6 cellular contexts compared by ENCODE assay signal in the genomic region with DNA sequence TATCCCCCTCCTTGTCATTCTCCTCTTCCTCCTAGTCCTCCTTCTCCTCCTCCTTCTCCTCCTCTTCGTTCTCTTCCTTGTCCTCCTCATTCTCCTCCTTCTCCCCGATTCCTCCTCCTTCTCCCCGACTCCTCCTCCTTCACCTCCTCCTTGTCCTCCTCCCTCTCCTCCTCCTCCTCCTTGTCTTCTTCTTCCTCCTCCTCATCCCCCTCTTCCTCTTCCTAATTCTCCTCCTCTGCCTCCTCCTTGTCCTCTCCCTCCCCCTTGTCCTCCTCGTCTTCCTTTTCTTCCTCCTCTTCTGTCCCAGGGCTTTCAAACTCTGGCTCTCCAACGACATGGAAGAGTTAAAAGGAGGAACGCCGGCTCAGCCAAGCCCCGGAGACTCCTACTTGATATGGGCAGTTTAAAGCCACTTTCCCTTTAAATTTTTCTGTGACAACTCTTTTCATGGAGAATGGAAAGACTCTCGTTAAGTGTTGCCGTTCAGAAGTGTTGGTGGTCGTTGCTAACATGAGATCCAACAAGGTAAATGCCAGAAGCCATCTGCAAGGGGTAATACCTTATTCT.
DNase-seq lines count a peak whose midpoint lies in the region; ATAC-seq, FAIRE-seq and TF ChIP-seq lines count a peak whose summit lies in the region.
"Not testable (repeated sequence)": the region's sequence is repeated elsewhere in the genome, so short reads cannot be mapped to it uniquely, and the experiment has no call there.

No MANE protein-coding gene starts in this region.

- H3K27me3 ChIP-seq in K562 (ENCODE audit: control insufficient read depth in 2 of 2, insufficient read depth in 2 of 2, low read length in 2 of 2) = peaks cover 17 to 30% of the 10 kb centered on the region in 2 experiments; a peak in 4 of 5 replicates
- H3K27me3 ChIP-seq in right cardiac atrium (ENCODE audit: control insufficient read depth, insufficient read depth) = not testable (repeated sequence)

- not testable (repeated sequence) for H3K36me3 ChIP-seq in K562 (ENCODE audit: control insufficient read depth, insufficient read depth, low read length)

- not testable (repeated sequence) for H3K4me3 Mint-ChIP-seq in osteocyte (ENCODE audit: unreplicated experiment)

- 7% methylated on average over 2 of the region's 11 CpGs for WGBS in K562 (ENCODE audit: insufficient coverage, low coverage, missing lambda C conversion rate)
- WGBS in right cardiac atrium = 48% methylated on average over 7 of the region's 11 CpGs

- BruUV-seq in K562 (replicated peaks; lab: Mats Ljungman, UMichigan) = not testable (repeated sequence)

- not testable (repeated sequence) for H3K9me3 ChIP-seq in K562 (replicated peaks; ENCODE audit: control insufficient read depth, insufficient read depth, low read depth, low read length); right cardiac atrium (ENCODE audit: control insufficient read depth, low read length)

- H3K4me1 Mint-ChIP-seq in osteocyte (ENCODE audit: unreplicated experiment) = not testable (repeated sequence)

- intact Hi-C loops in K562 (cut with micrococcal nuclease); Right ventricle myocardium superior (cut with DNase I); right cardiac atrium (cut with DNase I); sciatic nerve (cut with DNase I): not testable (repeated sequence)

- not testable (repeated sequence) for H2AFZ ChIP-seq in K562 (ENCODE audit: low read depth, low read length)

- not testable (repeated sequence) for TF ChIP-seq RAD21 in K562 (CRISPR knock-in tag; conservative IDR thresholded peaks at IDR 0.05 in 1 of 2, IDR thresholded peaks at IDR 0.05 in 1 of 2)

- H3K9me3 Mint-ChIP-seq in osteocyte (ENCODE audit: unreplicated experiment) = not testable (repeated sequence)

- not testable (repeated sequence) for ATAC-seq in K562; Right ventricle myocardium superior (ENCODE audit: poor library complexity); right cardiac atrium; sciatic nerve

- not testable (repeated sequence) for H3K9me1 ChIP-seq in K562 (ENCODE audit: control insufficient read depth, insufficient read depth, low read length)

- H4K20me1 ChIP-seq in K562 (replicated peaks; ENCODE audit: control insufficient read depth, insufficient read depth, low read length) = not testable (repeated sequence)

- in situ Hi-C loops in K562 (cut with MboI) = not testable (repeated sequence)

- POLR2A ChIA-PET in K562 (lab: Yijun Ruan, JAX) = not testable (repeated sequence)

- H3K79me2 ChIP-seq in K562 (ENCODE audit: control insufficient read depth, insufficient read depth, low read length) = not testable (repeated sequence)

- H3K27me3 Mint-ChIP-seq in osteocyte (ENCODE audit: unreplicated experiment) = peaks cover 10% of the 10 kb centered on the region

- FAIRE-seq in K562 (lab: Jason Lieb, UNC) = not testable (repeated sequence)

- not testable (repeated sequence) for TF ChIP-seq POLR2A in K562 (conservative IDR thresholded peaks at IDR 0.05)

- not testable (repeated sequence) for H3K9ac ChIP-seq in K562 (ENCODE audit: insufficient read depth in 1 of 2, low read depth in 2 of 2, low read length in 2 of 2)

- not testable (repeated sequence) for TF ChIP-seq EP300 in K562 (IDR thresholded peaks at IDR 0.05; ENCODE audit: low read length)

- H3K4me1 ChIP-seq in K562 (replicated peaks in 1 of 2; ENCODE audit: control insufficient read depth in 2 of 2, insufficient read depth in 2 of 2, low read length in 2 of 2); right cardiac atrium (ENCODE audit: control insufficient read depth, insufficient read depth, low read length): not testable (repeated sequence)

- not testable (repeated sequence) for TF ChIP-seq CTCF in K562 (IDR thresholded peaks at IDR 0.05 in 2 of 3, conservative IDR thresholded peaks at IDR 0.05 in 1 of 3; ENCODE audit: insufficient read depth in 2 of 3, low read depth in 1 of 3, low read length in 3 of 3); fibroblast of pulmonary artery (IDR thresholded peaks at IDR 0.05; ENCODE audit: low read length, missing control alignments); osteocyte (IDR thresholded peaks at IDR 0.05)

- H3K4me3 ChIP-seq in K562; right cardiac atrium (ENCODE audit: low read length): not testable (repeated sequence)
- peak overlapping the region; percentile 5 for H3K4me3 ChIP-seq in fibroblast of pulmonary artery (replicated peaks; ENCODE audit: low read depth, low read length)

- CTCF ChIA-PET in K562 (lab: Yijun Ruan, JAX; ENCODE audit: low intra/inter-chr PET ratio) = not testable (repeated sequence)

- not testable (repeated sequence) for H3K27ac Mint-ChIP-seq in osteocyte (ENCODE audit: unreplicated experiment)

- not testable (repeated sequence) for DNase-seq in K562 (ENCODE audit: extremely low read depth in 1 of 4, low spot score in 3 of 4); fibroblast of pulmonary artery (ENCODE audit: low read depth)
- peak; percentile 21 for DNase-seq in Right ventricle myocardium superior
- peak in 2 of 3 donors; percentile 12 to 52 for DNase-seq in right cardiac atrium
- peak; percentile 17 for DNase-seq in osteocyte (ENCODE audit: extremely low spot score, unreplicated experiment)
- DNase-seq in sciatic nerve (ENCODE audit: low spot score) = peak; percentile 45

- not testable (repeated sequence) for H3K27ac ChIP-seq in K562 (ENCODE audit: extremely low read depth, low read depth, low read length); right cardiac atrium (ENCODE audit: low read length)

- H3K4me2 ChIP-seq in K562 (ENCODE audit: insufficient read depth, low read length) = not testable (repeated sequence)

- not testable (repeated sequence) for H3K36me3 Mint-ChIP-seq in osteocyte (ENCODE audit: unreplicated experiment)

TF ChIP-seq in K562, 482 proteins besides CTCF, POLR2A, EP300 and RAD21:
- TF ChIP-seq ZNF263 (CRISPR knock-in tag; IDR thresholded peaks at IDR 0.05; ENCODE audit: borderline replicate concordance) = peak; percentile 62; the same call in 1 of the 2 replicates
